8 cellular contexts compared by ENCODE assay signal in genomic region chr6:163414117-163414366, GRCh38. TPM values are rescaled to one million over a fixed set of nuclear protein-coding genes. Genes with fewer than 3 reads are reported as not detected.
DNase-seq lines count a peak whose midpoint lies in the region; ATAC-seq and TF ChIP-seq lines count a peak whose summit lies in the region.

No MANE protein-coding gene starts in this region.

- peak overlapping the region; percentile 89 for H3K27ac Mint-ChIP-seq in activated B cell treated with CpG ODN at 0.5 μM for 24 hours
- H3K27ac Mint-ChIP-seq in stimulated activated memory B cell treated with anti-CD40 and anti-IgM and Interleukin-4, amounts not matched to agents 10 μg/mL and 1 μg/mL and 100 μg/mL, for 72 hours = peak overlapping the region; percentile 89

- H3K27me3 Mint-ChIP-seq in activated B cell treated with CpG ODN at 0.5 μM for 24 hours = no peaks in the 10 kb centered on the region
- no peaks in the 10 kb centered on the region for H3K27me3 Mint-ChIP-seq in stimulated activated memory B cell treated with anti-CD40 and anti-IgM and Interleukin-4, amounts not matched to agents 10 μg/mL and 1 μg/mL and 100 μg/mL, for 72 hours

- H3K9me3 Mint-ChIP-seq in activated B cell treated with CpG ODN at 0.5 μM for 24 hours = no peaks in the 10 kb centered on the region
- H3K9me3 Mint-ChIP-seq in stimulated activated memory B cell treated with anti-CD40 and anti-IgM and Interleukin-4, amounts not matched to agents 10 μg/mL and 1 μg/mL and 100 μg/mL, for 72 hours = no peaks in the 10 kb centered on the region

- no peaks in the 10 kb centered on the region for H3K4me1 ChIP-seq in right cardiac atrium (ENCODE audit: control insufficient read depth, insufficient read depth, low read length)

- H3K9me3 ChIP-seq in right cardiac atrium (ENCODE audit: control insufficient read depth, low read length) = no peaks in the 10 kb centered on the region

- peak overlapping the region; percentile 80 for H3K4me3 Mint-ChIP-seq in activated B cell treated with CpG ODN at 0.5 μM for 24 hours
- H3K4me3 Mint-ChIP-seq in stimulated activated memory B cell treated with anti-CD40 and anti-IgM and Interleukin-4, amounts not matched to agents 10 μg/mL and 1 μg/mL and 100 μg/mL, for 72 hours = peak overlapping the region; percentile 85

- peaks cover 42% of the 10 kb centered on the region for H3K4me1 Mint-ChIP-seq in activated B cell treated with CpG ODN at 0.5 μM for 24 hours
- H3K4me1 Mint-ChIP-seq in stimulated activated memory B cell treated with anti-CD40 and anti-IgM and Interleukin-4, amounts not matched to agents 10 μg/mL and 1 μg/mL and 100 μg/mL, for 72 hours = peaks cover 37% of the 10 kb centered on the region

- no peak for TF ChIP-seq CTCF in activated B cell treated with CpG ODN at 0.5 μM for 24 hours (IDR thresholded peaks at IDR 0.05)

- peak overlapping the region; percentile 96 for H3K27ac ChIP-seq in right cardiac atrium (ENCODE audit: low read length)

- intact Hi-C loops in activated B cell treated with CpG ODN at 0.5 μM for 24 hours (cut with micrococcal nuclease) (loop anchor here (2.0 kb wide), 1 partner anchor 293 kb away; no protein-coding TSS in a partner anchor), right cardiac atrium (cut with DNase I) (loop anchor here (5.0 to 10.0 kb wide), 4 partner anchors 77 to 691 kb away; no protein-coding TSS in a partner anchor)

- POLR2A ChIA-PET in activated B cell treated with CpG ODN at 0.5 μM for 24 hours (lab: Charles Lee) = no interaction called here

- DNase-seq in activated B cell treated with CpG ODN at 0.5 μM for 24 hours = no peak
- no peak for DNase-seq in right cardiac atrium
- no peak for DNase-seq in stimulated activated CD4-positive, alpha-beta T cell treated with anti-CD3 and anti-CD28 coated beads, Interleukin-4, amount 100 ng/mL, for 24 hours
- DNase-seq in NCI-H2227 treated with DMSO at 0.1 percent for 48 hours (lab: John Stamatoyannopoulos, UW) = no peak

- no peaks in the 10 kb centered on the region for H3K27me3 ChIP-seq in right cardiac atrium (ENCODE audit: control insufficient read depth, insufficient read depth)

- peaks cover 7% of the 10 kb centered on the region for H3K36me3 Mint-ChIP-seq in activated B cell treated with CpG ODN at 0.5 μM for 24 hours (ENCODE audit: low read depth)
- H3K36me3 Mint-ChIP-seq in stimulated activated memory B cell treated with anti-CD40 and anti-IgM and Interleukin-4, amounts not matched to agents 10 μg/mL and 1 μg/mL and 100 μg/mL, for 72 hours = no peaks in the 10 kb centered on the region

- 1% methylated on average over 33 of the region's 33 CpGs for WGBS in right cardiac atrium

- ATAC-seq in GM18505 (IDR thresholded peaks at IDR 0.05; ENCODE audit: unreplicated experiment) (peak; percentile 29), HG02763 (IDR thresholded peaks at IDR 0.05; ENCODE audit: unreplicated experiment) (peak; percentile 21), activated B cell treated with CpG ODN at 0.5 μM for 24 hours (ENCODE audit: low read depth) (peak; percentile 36), right cardiac atrium (peak in 1 of 2 donors; percentile 46), GM21786 (IDR thresholded peaks at IDR 0.05; ENCODE audit: unreplicated experiment) (no peak)
- ATAC-seq in stimulated activated memory B cell treated with anti-CD40 and anti-IgM and Interleukin-4, amounts not matched to agents 10 μg/mL and 1 μg/mL and 100 μg/mL, for 72 hours = peak; percentile 71

- CTCF ChIA-PET in activated B cell treated with CpG ODN at 0.5 μM for 24 hours (lab: Charles Lee) = no interaction called here

- H3K4me3 ChIP-seq in right cardiac atrium (ENCODE audit: low read length) = peak overlapping the region; percentile 100

- no peak for TF ChIP-seq POLR2A in GM18505 (IDR thresholded peaks at IDR 0.05; ENCODE audit: borderline replicate concordance, extremely low read depth, insufficient read depth, insufficient read length)

RNA-seq across cellular contexts. Expression of gene QKI, which starts 0.5 kb away (rescaled TPM):
- total RNA-seq in activated B cell treated with CpG ODN at 0.5 μM for 24 hours (61.5 and 66.6 TPM in 2 replicates), right cardiac atrium (100 to 1,000 TPM; 373 to 415 (median 375) TPM)
- polyA plus RNA-seq in right cardiac atrium = 100 TPM
